In genomic region chr5:122091942-122092600, GRCh38 we compare ENCODE assay signal across 10 cellular contexts. TPM values are rescaled to one million over a fixed set of nuclear protein-coding genes. Genes with fewer than 3 reads are reported as not detected.
A peak's percentile ranks its signal among the peaks of the same experiment; 100 is the strongest.
DNase-seq lines count a peak whose midpoint lies in the region; ATAC-seq, FAIRE-seq and TF ChIP-seq lines count a peak whose summit lies in the region.
"Had no signal": no experiment of that assay in that cellular context is flagged by ENCODE, and none has a peak within 500 bp of the region (broad histone marks: within the 10 kb centered on the region; RNA-seq: fewer than 3 reads in every experiment).

No MANE protein-coding gene starts in this region.

- no peaks in the 10 kb centered on the region for H4K20me1 ChIP-seq in Loucy (ENCODE audit: insufficient read depth, low read length, poor library complexity, severe bottlenecking)

- H3K4me2 ChIP-seq in Loucy (ENCODE audit: low read depth, low read length, poor library complexity, severe bottlenecking): no peak overlapping the region

- H3K79me2 ChIP-seq in Loucy (ENCODE audit: insufficient read depth, low read length): no peaks in the 10 kb centered on the region

- H3K27ac ChIP-seq in brain microvascular endothelial cell: peak overlapping the region; percentile 5
- H3K27ac ChIP-seq: epithelial cell of prostate had no signal

- peaks cover 6% of the 10 kb centered on the region for H3K4me1 ChIP-seq in Loucy (ENCODE audit: insufficient read depth, low read length, poor library complexity, severe bottlenecking)

- FAIRE-seq in D721Med (lab: Jason Lieb, UNC): peak; percentile 81

- H3K27me3 ChIP-seq in Loucy (ENCODE audit: insufficient read depth, low read length, poor library complexity, severe bottlenecking) (no peaks in the 10 kb centered on the region), brain microvascular endothelial cell (replicated peaks) (no peaks in the 10 kb centered on the region), H7 (ENCODE audit: control insufficient read depth, insufficient read depth, low read length) (no peaks in the 10 kb centered on the region)

- ATAC-seq in HG03135 (IDR thresholded peaks at IDR 0.05; ENCODE audit: unreplicated experiment) (no peak), GM21786 (IDR thresholded peaks at IDR 0.05; ENCODE audit: unreplicated experiment) (no peak), HG03378 (IDR thresholded peaks at IDR 0.05; ENCODE audit: unreplicated experiment) (no peak)
- ATAC-seq: T-cell had no signal

- no peaks in the 10 kb centered on the region for H3F3A ChIP-seq in Loucy (ENCODE audit: low read depth)

- peak; percentile 52 for TF ChIP-seq CTCF in D721Med (IDR thresholded peaks at IDR 0.05; ENCODE audit: insufficient read depth, missing control alignments)
- peak; percentile 40; the same call in 1 of the 2 replicates for TF ChIP-seq CTCF in Loucy (conservative IDR thresholded peaks at IDR 0.05; ENCODE audit: low read length)
- peak; percentile 59 for TF ChIP-seq CTCF in brain microvascular endothelial cell (IDR thresholded peaks at IDR 0.05; ENCODE audit: low read depth, low read length, missing control alignments)

- H2AFZ ChIP-seq in Loucy (ENCODE audit: low read length): no peak overlapping the region

- no peaks in the 10 kb centered on the region for H3K9me3 ChIP-seq in Loucy (ENCODE audit: insufficient read depth, low read depth, low read length)

- H3K4me3 ChIP-seq in Loucy (ENCODE audit: low read length, poor library complexity, severe bottlenecking): no peak overlapping the region
- no peak overlapping the region for H3K4me3 ChIP-seq in brain microvascular endothelial cell (ENCODE audit: low read depth, low read length)
- no peak overlapping the region for H3K4me3 ChIP-seq in H7 (ENCODE audit: insufficient read depth, low read depth, low read length)

- no peak for DNase-seq in D721Med (ENCODE audit: insufficient read length, low spot score)
- peak; percentile 40 for DNase-seq in brain microvascular endothelial cell
- DNase-seq in myocyte (ENCODE audit: low read depth): peak; percentile 73
- no peak for DNase-seq in H7
- DNase-seq: T-cell had no signal

- H3K36me3 ChIP-seq in Loucy (ENCODE audit: insufficient read depth, low read length): no peaks in the 10 kb centered on the region
- no peaks in the 10 kb centered on the region for H3K36me3 ChIP-seq in brain microvascular endothelial cell (replicated peaks)
- H3K36me3 ChIP-seq in H7 (replicated peaks; ENCODE audit: control insufficient read depth, insufficient read depth, low read length): no peaks in the 10 kb centered on the region

- H3K9me2 ChIP-seq in Loucy (replicated peaks; ENCODE audit: low read depth, low read length): no peaks in the 10 kb centered on the region

- in situ Hi-C loops in brain microvascular endothelial cell (cut with HindIII; ENCODE audit: low pct_ligation_motif_present, low sequenced_read_pairs): no loop called here

- no peak overlapping the region for H3K9ac ChIP-seq in Loucy (ENCODE audit: low read depth, low read length, poor library complexity, severe bottlenecking)

RNA-seq across cellular contexts. Expression of gene LOX, which starts 14.0 kb away (rescaled TPM):
- total RNA-seq in myocyte: 8.1 and 8.2 TPM in 2 replicates
- polyA plus RNA-seq in myocyte (2012): 116 TPM
- total RNA-seq in H7 (2014; rRNA removed; shearing (Covaris generic)): 0.44 and 0.45 TPM in 2 replicates

RNA-seq across cellular contexts. Expression of gene ZNF474, which starts 37.3 kb away (rescaled TPM):
- total RNA-seq in myocyte: 5.9 and 8.3 TPM in 2 replicates
- polyA plus RNA-seq in myocyte (2012): 3.6 TPM
- total RNA-seq in H7 (2014; rRNA removed; shearing (Covaris generic)): 1.7 TPM in 1 of 2 replicates, not detected in the other

Comparison
In these comparisons a context has a peak if more than half of its experiments do, and no peak if none do; other contexts are left out.
1. DNase-seq: peak in brain microvascular endothelial cell (single experiment) and myocyte (single experiment); none in D721Med (single experiment) and H7 (single experiment).
2. Peak in every context shown above with its lines, with median percentiles within 50 percentile points of each other: CTCF ChIP-seq.